2 cellular contexts compared by ENCODE assay signal in the genomic region with DNA sequence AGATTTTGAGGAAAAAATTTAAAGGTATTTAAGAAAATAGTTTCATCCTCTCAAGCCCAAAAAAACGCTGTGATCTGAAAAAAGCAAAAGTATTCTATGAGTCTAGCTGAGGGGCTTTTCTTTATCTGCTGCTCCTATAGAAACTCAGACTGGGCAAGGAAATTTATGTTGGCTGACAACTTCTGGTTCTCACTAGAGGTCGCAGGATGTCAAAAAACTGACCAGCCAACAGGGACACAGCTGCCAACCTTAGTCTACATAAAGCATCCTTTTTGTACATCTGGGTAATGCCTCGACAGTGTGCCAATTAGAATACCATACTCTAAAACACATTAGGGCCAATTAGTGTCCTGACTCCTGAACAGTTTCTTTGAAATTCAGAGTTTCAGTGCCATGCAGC.
A peak's percentile ranks its signal among the peaks of the same experiment; 100 is the strongest.
TF ChIP-seq lines count a peak whose summit lies in the region.

No MANE protein-coding gene starts in this region.

TF ChIP-seq in A549, 52 proteins besides CTCF, POLR2A, EP300 and RAD21:
- TF ChIP-seq SMC3 (IDR thresholded peaks at IDR 0.05) (peak; percentile 32; the same call in 2 of the 3 replicates), MAFK (IDR thresholded peaks at IDR 0.05; ENCODE audit: partially characterized antibody) (no peak)

TF ChIP-seq in endothelial cell of umbilical vein, 7 proteins besides CTCF, POLR2A, EP300 and RAD21:
- TF ChIP-seq MAX (IDR thresholded peaks at IDR 0.05; ENCODE audit: insufficient read depth, insufficient read length) (no peak), MYC (IDR thresholded peaks at IDR 0.05; ENCODE audit: low read depth, low read length) (no peak), EZH2 (IDR thresholded peaks at IDR 0.05; ENCODE audit: borderline replicate concordance, low read depth, low read length, severe bottlenecking) (no peak), JUN (IDR thresholded peaks at IDR 0.05; ENCODE audit: borderline replicate concordance, insufficient read depth, insufficient read length, low read depth) (no peak), FOS (IDR thresholded peaks at IDR 0.05; ENCODE audit: borderline replicate concordance, insufficient read depth, low read length) (no peak), GATA2 (IDR thresholded peaks at IDR 0.05; ENCODE audit: insufficient read depth, insufficient read length, low read depth, low read length) (no peak), POLR2AphosphoS5 (IDR thresholded peaks at IDR 0.05; ENCODE audit: insufficient read depth, low read depth, low read length) (no peak)
TF ChIP-seq in endothelial cell of umbilical vein: peak in this region for 0.
